1 cellular context compared by ENCODE assay signal in genomic region chr22:40535642-40536041, GRCh38.
TF ChIP-seq lines count a peak whose summit lies in the region.

No MANE protein-coding gene starts in this region.

TF ChIP-seq in H1, 55 proteins besides CTCF, POLR2A, EP300 and RAD21 (continued from another document):
- TF ChIP-seq NANOG (IDR thresholded peaks at IDR 0.05; ENCODE audit: insufficient read depth, low read depth, low read length, poor library complexity, severe bottlenecking), result no peak
- no peak for TF ChIP-seq ASH2L (IDR thresholded peaks at IDR 0.05; ENCODE audit: low read length)
- no peak for TF ChIP-seq CEBPB (IDR thresholded peaks at IDR 0.05; ENCODE audit: low read depth, low read length)
- TF ChIP-seq CTBP2 (IDR thresholded peaks at IDR 0.05; ENCODE audit: borderline replicate concordance, insufficient read depth, insufficient read length, low read length), result no peak
- TF ChIP-seq YY1 (IDR thresholded peaks at IDR 0.05; ENCODE audit: low read depth, low read length), result no peak
